ENCODE assay signal across 28 cellular contexts in the genomic region with DNA sequence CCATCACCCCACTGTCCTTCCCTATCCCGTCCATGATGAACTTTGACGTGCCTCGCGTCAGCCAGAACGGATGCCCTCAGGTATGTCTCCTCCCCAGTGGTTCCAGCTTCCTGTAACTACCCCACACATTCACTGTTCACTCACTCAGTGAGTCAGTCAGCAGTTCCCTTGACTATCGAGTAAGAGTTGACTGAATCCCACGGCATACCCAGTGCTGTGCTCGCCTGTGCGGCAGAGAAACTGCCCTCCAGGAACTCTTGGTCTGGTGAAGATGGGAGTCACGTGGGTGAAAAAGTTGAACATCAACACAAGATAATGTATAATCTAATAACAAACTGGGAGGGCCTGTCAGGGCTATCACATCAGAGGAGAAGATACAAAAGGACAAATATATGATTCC. TPM values are rescaled to one million over a fixed set of nuclear protein-coding genes. Genes with fewer than 3 reads are reported as not detected.
A peak's percentile ranks its signal among the peaks of the same experiment; 100 is the strongest.
DNase-seq lines count a peak whose midpoint lies in the region; ATAC-seq, FAIRE-seq and TF ChIP-seq lines count a peak whose summit lies in the region.
"Had no signal": no experiment of that assay in that cellular context is flagged by ENCODE, and none has a peak within 500 bp of the region (broad histone marks: within the 10 kb centered on the region; RNA-seq: fewer than 3 reads in every experiment).

No MANE protein-coding gene starts in this region.

- no peak for ATAC-seq in GM21786 (IDR thresholded peaks at IDR 0.05; ENCODE audit: unreplicated experiment)
- ATAC-seq: A549; CD8-positive, alpha-beta T cell; GM12878; Panc1; T-cell had no signal

- no peak for TF ChIP-seq POLR2A in erythroblast (IDR thresholded peaks at IDR 0.05; ENCODE audit: low read length)

- H2AFZ ChIP-seq in neural progenitor cell (replicated peaks): no peak overlapping the region

- no peaks in the 10 kb centered on the region for H3K79me2 ChIP-seq in neural progenitor cell (ENCODE audit: low read depth)

- H3K36me3 ChIP-seq in bronchial epithelial cell (ENCODE audit: control insufficient read depth, insufficient read depth, low read length) (no peaks in the 10 kb centered on the region), neural progenitor cell (no peaks in the 10 kb centered on the region)
- H3K36me3 ChIP-seq: SJCRH30 had no signal

- H3K27ac ChIP-seq in neural progenitor cell: no peak overlapping the region
- H3K27ac ChIP-seq: A549, C4-2B, SJCRH30 had no signal

- H3K27ac Mint-ChIP-seq in neural progenitor cell: peak overlapping the region; percentile 30
- H3K27ac Mint-ChIP-seq: CD8-positive, alpha-beta T cell; T-cell had no signal

- H3K9me3 Mint-ChIP-seq in neural progenitor cell: no peaks in the 10 kb centered on the region
- H3K9me3 Mint-ChIP-seq: CD8-positive, alpha-beta T cell; T-cell had no signal

- no peaks in the 10 kb centered on the region for H3K36me3 Mint-ChIP-seq in neural progenitor cell
- H3K36me3 Mint-ChIP-seq: CD8-positive, alpha-beta T cell; T-cell had no signal

- no peak overlapping the region for H3K4me3 Mint-ChIP-seq in neural progenitor cell
- H3K4me3 Mint-ChIP-seq: CD8-positive, alpha-beta T cell; T-cell had no signal

- H4K20me1 ChIP-seq in neural progenitor cell (ENCODE audit: low read depth): no peaks in the 10 kb centered on the region

- no peaks in the 10 kb centered on the region for H3K4me1 ChIP-seq in neural progenitor cell
- H3K4me1 ChIP-seq: A549, Caco-2, SJCRH30 had no signal

- peaks cover 13% of the 10 kb centered on the region for H3K27me3 ChIP-seq in bronchial epithelial cell (ENCODE audit: control insufficient read depth, insufficient read depth, low read length)
- no peaks in the 10 kb centered on the region for H3K27me3 ChIP-seq in neural progenitor cell
- H3K27me3 ChIP-seq: SJCRH30 had no signal

- in situ Hi-C loops in ACHN (cut with HindIII; ENCODE audit: low pct_ligation_motif_present, low pct_unique_long_range_greater_than_20kb, low sequenced_read_pairs): no loop called here

- H3K4me1 Mint-ChIP-seq in neural progenitor cell: peaks cover 36% of the 10 kb centered on the region
- H3K4me1 Mint-ChIP-seq: T-cell had no signal

- TF ChIP-seq CTCF in bronchial epithelial cell (IDR thresholded peaks at IDR 0.05; ENCODE audit: insufficient read depth, low read length, severe bottlenecking): no peak
- TF ChIP-seq CTCF in neural progenitor cell (IDR thresholded peaks at IDR 0.05): no peak

- peaks cover 17% of the 10 kb centered on the region for H3K27me3 Mint-ChIP-seq in neural progenitor cell (ENCODE audit: insufficient read depth, low read depth)

- H3K4me3 ChIP-seq in bronchial epithelial cell (ENCODE audit: low read depth, low read length) (no peak overlapping the region), neural progenitor cell (no peak overlapping the region)
- H3K4me3 ChIP-seq: A549, GM12878, SJCRH30 had no signal

- H3K9ac ChIP-seq in neural progenitor cell: no peak overlapping the region

- FAIRE-seq in RCC 7860 (lab: Jason Lieb, UNC): no peak
- FAIRE-seq in bronchial epithelial cell (lab: Jason Lieb, UNC): no peak
- FAIRE-seq: A549, GM12878, H54 had no signal

- H3K4me2 ChIP-seq in neural progenitor cell: no peak overlapping the region
- H3K4me2 ChIP-seq: A549 had no signal

- peak; percentile 53 for DNase-seq in HK-2 (ENCODE audit: unreplicated experiment)
- peak; percentile 56 for DNase-seq in RCC 7860 (ENCODE audit: low spot score)
- DNase-seq in bronchial epithelial cell (ENCODE audit: low read depth): peak; percentile 25
- no peak for DNase-seq in neural progenitor cell (ENCODE audit: low spot score)
- no peak for DNase-seq in erythroblast (lab: John Stamatoyannopoulos, UW)
- no peak for DNase-seq in activated CD8-positive, alpha-beta memory T cell treated with anti-CD3 and anti-CD28 coated beads, Interleukin-2, amount 50 U/mL, for 4 hours
- DNase-seq in ACHN: no peak
- DNase-seq: Caco-2; CD8-positive, alpha-beta T cell; EL; GDM1; KG1; MM.1S; NCI-H1048; NCI-H1417 treated with DMSO at 0.1 percent for 48 hours; NCI-H1694 treated with DMSO at 0.1 percent for 48 hours; NCI-H2081; NCI-H2227 treated with DMSO at 0.1 percent for 48 hours; NCI-H510A; NCI-H69; SJCRH30; T-cell had no signal

- no peaks in the 10 kb centered on the region for H3F3A ChIP-seq in neural progenitor cell (ENCODE audit: low read depth)

- H3K9me3 ChIP-seq in neural progenitor cell (ENCODE audit: low read depth): no peaks in the 10 kb centered on the region
- H3K9me3 ChIP-seq: A549, Caco-2, SJCRH30 had no signal

RNA-seq across cellular contexts. Expression of gene CCDC33, which starts 36.7 kb away (rescaled TPM):
- total RNA-seq in bronchial epithelial cell: not detected in 2 replicates
- total RNA-seq in neural progenitor cell (ENCODE audit: low replicate concordance): 1.9 TPM in 1 of 2 replicates, not detected in the other
- total RNA-seq: Caco-2; CD8-positive, alpha-beta T cell; T-cell had no signal

Comparison
In these comparisons a context has a peak if more than half of its experiments do, and no peak if none do; other contexts are left out.
1. DNase-seq: peak in HK-2 (single experiment), RCC 7860 (single experiment) and bronchial epithelial cell (single experiment); none in neural progenitor cell (single experiment), erythroblast (0 of 2), activated CD8-positive, alpha-beta memory T cell treated with anti-CD3 and anti-CD28 coated beads, Interleukin-2, amount 50 U/mL, for 4 hours (single experiment) and ACHN (single experiment).